Comparison of ENCODE assay signal across 22 cellular contexts in the genomic region with DNA sequence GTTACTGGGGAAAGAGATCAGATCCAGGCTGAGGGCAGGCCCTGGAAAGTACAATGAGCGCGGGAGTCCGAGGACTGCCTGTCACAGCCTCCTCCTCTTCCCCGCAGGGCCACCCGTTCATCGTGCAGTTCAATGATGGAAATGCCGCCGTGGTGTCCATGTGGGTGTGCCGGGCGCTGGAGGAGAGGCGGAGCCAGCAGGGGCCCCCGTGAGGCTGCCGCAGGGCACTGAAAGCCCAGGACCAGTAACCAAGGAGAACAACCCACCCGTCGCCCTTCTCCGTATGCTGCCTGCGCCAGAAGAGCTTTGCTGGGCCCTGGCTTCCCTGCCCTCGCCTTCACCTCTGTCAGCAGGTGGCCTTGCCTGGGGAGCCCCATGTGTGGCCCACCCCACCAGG. TPM values are rescaled to one million over a fixed set of nuclear protein-coding genes. Genes with fewer than 3 reads are reported as not detected.
"Had no signal": no experiment of that assay in that cellular context is flagged by ENCODE, and none has a peak within 500 bp of the region (broad histone marks: within the 10 kb centered on the region; RNA-seq: fewer than 3 reads in every experiment).

No MANE protein-coding gene starts in this region.

- H3K36me3 Mint-ChIP-seq: natural killer cell treated with Interleukin-12 subunit alpha and Interleukin-12 subunit beta and Interleukin-15 and Interleukin-18, amount 100 ng/mL, for 72 hours had no signal

- H3K4me1 ChIP-seq: breast epithelium, foreskin keratinocyte, vagina had no signal

- H3K27ac Mint-ChIP-seq: activated naive CD8-positive, alpha-beta T cell treated with anti-CD3 and anti-CD28 coated beads for 36 hours; activated T-cell treated with anti-CD3 and anti-CD28 coated beads, Interleukin-2, amount 50 U/mL, for 24 hours; activated T-helper 17 cell treated with anti-CD3 and anti-CD28 coated beads, Interleukin-2, amount 50 U/mL, for 72 hours; natural killer cell treated with Interleukin-12 subunit alpha and Interleukin-12 subunit beta and Interleukin-15 and Interleukin-18, amount 100 ng/mL, for 72 hours had no signal

- H3K4me1 Mint-ChIP-seq: activated naive CD8-positive, alpha-beta T cell treated with anti-CD3 and anti-CD28 coated beads for 36 hours; activated T-helper 17 cell treated with anti-CD3 and anti-CD28 coated beads, Interleukin-2, amount 50 U/mL, for 72 hours had no signal

- H3K9me3 ChIP-seq: breast epithelium, left ventricle myocardium inferior, testis, vagina had no signal

- H3K27ac ChIP-seq: breast epithelium, foreskin keratinocyte, left ventricle myocardium inferior, parathyroid adenoma, testis, vagina, WERI-Rb-1 had no signal

- H3K27me3 ChIP-seq: breast epithelium, foreskin keratinocyte, testis, vagina had no signal

- H3K9ac ChIP-seq: parathyroid adenoma had no signal

- DNase-seq: activated CD4-positive, alpha-beta T cell treated with anti-CD3 and anti-CD28 coated beads for 1 hour; activated naive CD4-positive, alpha-beta T cell treated with Interleukin-2 at 50 U/mL for 16 hours; activated naive CD8-positive, alpha-beta T cell treated with anti-CD3 and anti-CD28 coated beads for 36 hours; activated T-cell treated with anti-CD3 and anti-CD28 coated beads, Interleukin-2, amount 50 U/mL, for 24 hours; effector CD4-positive, alpha-beta T cell; foreskin keratinocyte; kidney glomerular epithelial cell; left ventricle myocardium inferior; small intestine; stimulated activated CD4-positive, alpha-beta T cell treated with anti-CD3 and anti-CD28 coated beads, Interleukin-2, amount 100 ng/mL, for 48 hours; stimulated activated CD8-positive, alpha-beta memory T cell treated with anti-CD3 and anti-CD28 coated beads, Interleukin-4, amount 100 ng/mL, for 48 hours; stimulated activated naive CD4-positive, alpha-beta T cell; testis; trophoblast cell; WERI-Rb-1 had no signal

- H3K36me3 ChIP-seq: breast epithelium, WERI-Rb-1 had no signal

- H3K27me3 Mint-ChIP-seq: activated naive CD8-positive, alpha-beta T cell treated with anti-CD3 and anti-CD28 coated beads for 36 hours; activated T-cell treated with anti-CD3 and anti-CD28 coated beads, Interleukin-2, amount 50 U/mL, for 24 hours; activated T-helper 17 cell treated with anti-CD3 and anti-CD28 coated beads, Interleukin-2, amount 50 U/mL, for 72 hours; natural killer cell treated with Interleukin-12 subunit alpha and Interleukin-12 subunit beta and Interleukin-15 and Interleukin-18, amount 100 ng/mL, for 72 hours had no signal

- H3K4me3 Mint-ChIP-seq: activated naive CD8-positive, alpha-beta T cell treated with anti-CD3 and anti-CD28 coated beads for 36 hours; activated T-cell treated with anti-CD3 and anti-CD28 coated beads, Interleukin-2, amount 50 U/mL, for 24 hours; activated T-helper 17 cell treated with anti-CD3 and anti-CD28 coated beads, Interleukin-2, amount 50 U/mL, for 72 hours; natural killer cell treated with Interleukin-12 subunit alpha and Interleukin-12 subunit beta and Interleukin-15 and Interleukin-18, amount 100 ng/mL, for 72 hours had no signal

- ATAC-seq: activated T-helper 17 cell treated with anti-CD3 and anti-CD28 coated beads, Interleukin-2, amount 50 U/mL, for 72 hours; foreskin keratinocyte; natural killer cell treated with Interleukin-12 subunit alpha and Interleukin-12 subunit beta and Interleukin-15 and Interleukin-18, amount 100 ng/mL, for 72 hours had no signal

- H3K9me3 Mint-ChIP-seq: activated naive CD8-positive, alpha-beta T cell treated with anti-CD3 and anti-CD28 coated beads for 36 hours; activated T-cell treated with anti-CD3 and anti-CD28 coated beads, Interleukin-2, amount 50 U/mL, for 24 hours; activated T-helper 17 cell treated with anti-CD3 and anti-CD28 coated beads, Interleukin-2, amount 50 U/mL, for 72 hours; natural killer cell treated with Interleukin-12 subunit alpha and Interleukin-12 subunit beta and Interleukin-15 and Interleukin-18, amount 100 ng/mL, for 72 hours had no signal

- H3K4me3 ChIP-seq: breast epithelium, left ventricle myocardium inferior, testis, vagina had no signal

RNA-seq across cellular contexts. Expression of a gene that starts 18.8 kb away (rescaled TPM):
- total RNA-seq: foreskin keratinocyte had no signal

RNA-seq across cellular contexts. Expression of a gene that starts 33.3 kb away (rescaled TPM):
- total RNA-seq: activated naive CD8-positive, alpha-beta T cell treated with anti-CD3 and anti-CD28 coated beads for 36 hours; activated T-helper 17 cell treated with anti-CD3 and anti-CD28 coated beads, Interleukin-2, amount 50 U/mL, for 72 hours; breast epithelium; foreskin keratinocyte; left ventricle myocardium inferior; natural killer cell treated with Interleukin-12 subunit alpha and Interleukin-12 subunit beta and Interleukin-15 and Interleukin-18, amount 100 ng/mL, for 72 hours; pulmonary artery endothelial cell; T-helper 2 cell treated with Interferon-gamma antibody and Interleukin-4, amounts not matched to agents 100 ng/mL and 5 ng/mL, for 36 hours; testis; vagina had no signal
